In the genomic region with DNA sequence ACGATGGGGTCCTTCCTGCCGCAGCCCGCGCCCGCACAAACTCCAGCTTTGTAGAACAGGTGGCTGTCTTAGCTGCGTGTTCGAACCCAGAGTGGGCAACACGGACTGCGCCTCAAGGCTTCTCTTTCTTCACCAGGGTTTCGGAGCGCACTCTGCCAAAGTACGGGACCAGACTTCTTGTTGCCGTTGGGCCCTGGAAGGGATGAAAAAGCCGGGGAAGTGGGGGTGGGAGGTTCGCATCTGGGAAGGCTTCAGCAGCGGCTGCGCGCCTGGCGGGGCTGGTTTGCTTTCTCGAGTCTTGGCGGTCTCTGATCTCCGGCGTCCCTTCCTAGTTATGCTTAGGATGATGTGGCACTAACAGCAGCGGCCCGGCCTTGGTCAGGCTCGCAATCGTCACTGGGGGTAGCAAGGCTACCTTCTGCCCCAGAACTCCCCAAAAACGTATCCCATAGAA, we compare ENCODE assay signal across 9 cellular contexts. TPM values are rescaled to one million over a fixed set of nuclear protein-coding genes. Genes with fewer than 3 reads are reported as not detected.
A peak's percentile ranks its signal among the peaks of the same experiment; 100 is the strongest.
DNase-seq lines count a peak whose midpoint lies in the region; ATAC-seq and TF ChIP-seq lines count a peak whose summit lies in the region.
"Had no signal": no experiment of that assay in that cellular context is flagged by ENCODE, and none has a peak within 500 bp of the region (broad histone marks: within the 10 kb centered on the region; RNA-seq: fewer than 3 reads in every experiment).

No MANE protein-coding gene starts in this region.

- POLR2A ChIA-PET in activated CD4-positive, alpha-beta T cell treated with anti-CD3 and anti-CD28 coated beads for 36 hours (lab: Charles Lee) = no interaction called here

- no peaks in the 10 kb centered on the region for H3K36me3 ChIP-seq in SU-DHL-6 (ENCODE audit: low read length)
- no peaks in the 10 kb centered on the region for H3K36me3 ChIP-seq in gastroesophageal sphincter

- no peak for TF ChIP-seq EP300 in gastroesophageal sphincter (IDR thresholded peaks at IDR 0.05)

- no peaks in the 10 kb centered on the region for H3K9me2 ChIP-seq in SU-DHL-6 (replicated peaks; ENCODE audit: insufficient read depth, low read length)

- CTCF ChIA-PET in activated CD4-positive, alpha-beta T cell treated with anti-CD3 and anti-CD28 coated beads for 36 hours (lab: Charles Lee) = interaction anchor here (1.1 kb wide), 1 partner anchor 85 kb away, joined by 3 read pairs; no protein-coding TSS in a partner anchor

- no peak for TF ChIP-seq CTCF in SU-DHL-6 (IDR thresholded peaks at IDR 0.05; ENCODE audit: insufficient read depth, low read length, poor library complexity, severe bottlenecking)
- no peak for TF ChIP-seq CTCF in gastroesophageal sphincter (IDR thresholded peaks at IDR 0.05)

- DNase-seq in activated CD4-positive, alpha-beta T cell treated with anti-CD3 and anti-CD28 coated beads for 36 hours = no peak
- no peak for DNase-seq in activated CD4-positive, alpha-beta T cell treated with anti-CD3 and anti-CD28 coated beads, Interleukin-2, amount 50 U/mL, for 4 hours
- DNase-seq in posterior cingulate gyrus (peak in 9 of 10 donors; percentile 14 to 87 (median 31)), NCI-H2227 treated with DMSO at 0.1 percent for 48 hours (lab: John Stamatoyannopoulos, UW) (no peak)

- H3K9me3 ChIP-seq in SU-DHL-6 (ENCODE audit: insufficient read depth, low read length) (no peaks in the 10 kb centered on the region), gastroesophageal sphincter (no peaks in the 10 kb centered on the region)

- H3K27ac ChIP-seq in SU-DHL-6 (ENCODE audit: low read depth, low read length) = peak overlapping the region; percentile 86
- H3K27ac ChIP-seq in gastroesophageal sphincter = peak overlapping the region in 3 of 4 donors; percentile 78 to 83 (median 81)

- H3K4me3 ChIP-seq in SU-DHL-6 (ENCODE audit: insufficient read depth, low read length, poor library complexity, severe bottlenecking) (peak overlapping the region; percentile 80), gastroesophageal sphincter (peak overlapping the region; percentile 33 to 73)

- H3K9me3 Mint-ChIP-seq in activated CD4-positive, alpha-beta T cell treated with anti-CD3 and anti-CD28 coated beads for 36 hours (ENCODE audit: low read depth) = no peaks in the 10 kb centered on the region

- no peak for ATAC-seq in activated CD4-positive, alpha-beta T cell treated with anti-CD3 and anti-CD28 coated beads for 36 hours
- ATAC-seq in gastroesophageal sphincter = no peak
- ATAC-seq in HG03439 (IDR thresholded peaks at IDR 0.05; ENCODE audit: unreplicated experiment) = no peak
- no peak for ATAC-seq in HG03442 (IDR thresholded peaks at IDR 0.05; ENCODE audit: unreplicated experiment)

- no peaks in the 10 kb centered on the region for H3K36me3 Mint-ChIP-seq in activated CD4-positive, alpha-beta T cell treated with anti-CD3 and anti-CD28 coated beads for 36 hours (ENCODE audit: low read depth)
- H3K36me3 Mint-ChIP-seq: CD4-positive, alpha-beta memory T cell had no signal

- H2AFZ ChIP-seq in SU-DHL-6 (ENCODE audit: low read depth, low read length, severe bottlenecking) = peak overlapping the region; percentile 51

- no peak for TF ChIP-seq POLR2A in gastroesophageal sphincter (IDR thresholded peaks at IDR 0.05)

- H3K4me1 ChIP-seq in gastroesophageal sphincter = peaks cover 0 to 33% (median 0%) of the 10 kb centered on the region in 3 donors

- peak overlapping the region; percentile 63 for H3K4me3 Mint-ChIP-seq in activated CD4-positive, alpha-beta T cell treated with anti-CD3 and anti-CD28 coated beads for 36 hours

- WGBS in gastroesophageal sphincter (ENCODE audit: low coverage in 1 of 2), 2 donors = no CpG with 5 or more reads among the region's 28 CpGs

- H3K9ac ChIP-seq in SU-DHL-6 (ENCODE audit: low read length) = peak overlapping the region; percentile 83

- peaks cover 17% of the 10 kb centered on the region for H3K4me1 Mint-ChIP-seq in activated CD4-positive, alpha-beta T cell treated with anti-CD3 and anti-CD28 coated beads for 36 hours

- H3K27me3 Mint-ChIP-seq in activated CD4-positive, alpha-beta T cell treated with anti-CD3 and anti-CD28 coated beads for 36 hours = peaks cover 58% of the 10 kb centered on the region

- intact Hi-C loops in activated CD4-positive, alpha-beta T cell treated with anti-CD3 and anti-CD28 coated beads for 36 hours (cut with DNase I, micrococcal nuclease) = loop anchor here in 1 of 2 experiments (10.0 kb wide), 1 partner anchor 551 kb away; no protein-coding TSS in a partner anchor
- intact Hi-C loops in posterior cingulate gyrus (cut with DNase I) = loop anchor here (5.0 kb wide), 5 partner anchors 56 to 559 kb away; no protein-coding TSS in a partner anchor

- H3K4me2 ChIP-seq in SU-DHL-6 (ENCODE audit: low read depth, low read length, poor library complexity, severe bottlenecking) = peak overlapping the region; percentile 77

- H3F3A ChIP-seq in SU-DHL-6 (ENCODE audit: insufficient read depth) = 0 out of 2 replicates have a peak, but pooled peaks cover 2% of the 10 kb centered on the region

- H3K27me3 ChIP-seq in SU-DHL-6 (ENCODE audit: low read length) (no peaks in the 10 kb centered on the region), gastroesophageal sphincter (no peaks in the 10 kb centered on the region)

- no peak overlapping the region for H3K27ac Mint-ChIP-seq in activated CD4-positive, alpha-beta T cell treated with anti-CD3 and anti-CD28 coated beads for 36 hours
- H3K27ac Mint-ChIP-seq: CD4-positive, alpha-beta memory T cell had no signal

- H4K20me1 ChIP-seq in SU-DHL-6 (ENCODE audit: low read depth, low read length) = 0 out of 2 replicates have a peak, but pooled peaks cover 3% of the 10 kb centered on the region

- peaks cover 51% of the 10 kb centered on the region for H3K79me2 ChIP-seq in SU-DHL-6 (ENCODE audit: insufficient read depth, low read length)

RNA-seq across cellular contexts. Expression of a gene that starts 0.7 kb away (rescaled TPM):
- under 1 TPM; 0.04 to 0.05 TPM for total RNA-seq in activated CD4-positive, alpha-beta T cell treated with anti-CD3 and anti-CD28 coated beads for 36 hours
- total RNA-seq in gastroesophageal sphincter = 10 to 100 TPM; 17.7 to 24.1 (median 21.4) TPM
- total RNA-seq: CD4-positive, alpha-beta memory T cell had no signal

Comparison
In these comparisons a context has a peak if more than half of its experiments do, and no peak if none do; other contexts are left out.
1. DNase-seq: peak in posterior cingulate gyrus (9 of 10); none in activated CD4-positive, alpha-beta T cell treated with anti-CD3 and anti-CD28 coated beads for 36 hours (single experiment), activated CD4-positive, alpha-beta T cell treated with anti-CD3 and anti-CD28 coated beads, Interleukin-2, amount 50 U/mL, for 4 hours (0 of 2) and NCI-H2227 treated with DMSO at 0.1 percent for 48 hours (single experiment).
2. RNA of a gene that starts 0.7 kb away (total RNA-seq): 17.7 to 24.1 TPM in gastroesophageal sphincter; 0.04 to 0.05 TPM in activated CD4-positive, alpha-beta T cell treated with anti-CD3 and anti-CD28 coated beads for 36 hours; every median in the first group is over 10 times any median in the second.